Comparison of ENCODE assay signal across 14 cellular contexts in the genomic region with DNA sequence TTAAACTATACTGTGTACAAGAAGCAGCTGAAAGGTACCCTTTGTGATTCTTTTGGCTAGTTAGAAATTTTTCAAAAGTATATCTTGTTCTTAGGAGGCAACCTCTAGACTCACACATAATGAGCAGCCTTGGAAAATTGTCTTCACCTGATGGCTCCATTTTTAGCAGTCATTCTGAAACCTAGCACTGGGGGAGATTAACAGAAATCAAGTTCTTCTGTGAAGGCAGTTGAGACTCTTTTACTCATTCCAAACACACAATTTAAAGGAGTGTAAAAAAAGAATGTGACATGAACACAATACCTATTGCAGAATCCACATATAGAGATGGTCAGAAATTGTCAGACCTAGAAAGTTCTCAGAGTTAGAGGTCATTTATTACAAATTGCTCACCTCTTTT.
DNase-seq lines count a peak whose midpoint lies in the region; ATAC-seq, FAIRE-seq and TF ChIP-seq lines count a peak whose summit lies in the region.
"Had no signal": no experiment of that assay in that cellular context is flagged by ENCODE, and none has a peak within 500 bp of the region (broad histone marks: within the 10 kb centered on the region; RNA-seq: fewer than 3 reads in every experiment).

No MANE protein-coding gene starts in this region.

- no peaks in the 10 kb centered on the region for H3K27me3 ChIP-seq in CD4-positive, CD25-positive, alpha-beta regulatory T cell (ENCODE audit: control insufficient read depth, insufficient read depth, low read length)
- H3K27me3 ChIP-seq: MG63 had no signal

- POLR2A ChIA-PET in activated CD8-positive, alpha-beta T cell treated with anti-CD3 and anti-CD28 coated beads, Interleukin-2, amount 10 ng/mL, durations not matched to agents 7 days and 5 days (lab: Charles Lee): interaction anchor here (0.8 to 1.1 kb wide), 6 partner anchors 12 to 217 kb away, joined by 3 to 4 read pairs (median 3); no protein-coding TSS in a partner anchor

- peaks cover 0 to 38% (median 9%) of the 10 kb centered on the region in 4 donors for H3K4me1 Mint-ChIP-seq in CD4-positive, CD25-positive, alpha-beta regulatory T cell
- peaks cover 49% of the 10 kb centered on the region for H3K4me1 Mint-ChIP-seq in activated CD8-positive, alpha-beta T cell treated with anti-CD3 and anti-CD28 coated beads, Interleukin-2, amount 10 ng/mL, durations not matched to agents 7 days and 5 days (ENCODE audit: low read depth)
- no peaks in the 10 kb centered on the region for H3K4me1 Mint-ChIP-seq in glutamatergic neuron (ENCODE audit: low read depth, unreplicated experiment)

- no peaks in the 10 kb centered on the region for H3K36me3 ChIP-seq in CD4-positive, CD25-positive, alpha-beta regulatory T cell (ENCODE audit: control insufficient read depth, insufficient read depth, low read length)
- H3K36me3 ChIP-seq: MG63 had no signal

- H3K36me3 Mint-ChIP-seq in CD4-positive, CD25-positive, alpha-beta regulatory T cell: no peaks in the 10 kb centered on the region
- peaks cover 35% of the 10 kb centered on the region for H3K36me3 Mint-ChIP-seq in activated CD8-positive, alpha-beta T cell treated with anti-CD3 and anti-CD28 coated beads, Interleukin-2, amount 10 ng/mL, durations not matched to agents 7 days and 5 days (ENCODE audit: low read depth)
- H3K36me3 Mint-ChIP-seq in glutamatergic neuron (ENCODE audit: unreplicated experiment): no peaks in the 10 kb centered on the region

- H3K4me3 ChIP-seq in CD4-positive, CD25-positive, alpha-beta regulatory T cell (ENCODE audit: low read depth, low read length): peak overlapping the region; percentile 6
- H3K4me3 ChIP-seq: MG63 had no signal

- FAIRE-seq in GM18507 (lab: Jason Lieb, UNC): peak; percentile 24

- DNase-seq in CD4-positive, CD25-positive, alpha-beta regulatory T cell: peak in 1 of 3 donors; percentile 29
- DNase-seq in GM18507 (ENCODE audit: extremely low spot score, insufficient read length, low read depth): no peak
- no peak for DNase-seq in activated CD8-positive, alpha-beta T cell treated with anti-CD3 and anti-CD28 coated beads, Interleukin-2, amount 10 ng/mL, durations not matched to agents 7 days and 5 days
- no peak for DNase-seq in AML-193 (lab: John Stamatoyannopoulos, UW)
- DNase-seq in glutamatergic neuron: no peak
- DNase-seq in DMS153 (lab: John Stamatoyannopoulos, UW): no peak
- DNase-seq: activated effector memory CD4-positive, alpha-beta T cell treated with Interleukin-2 at 50 U/mL for 16 hours; hippocampal formation; MG63; midbrain; NCI-H748 treated with DMSO at 0.1 percent for 48 hours; occipital lobe had no signal

- H3K27ac ChIP-seq in CD4-positive, CD25-positive, alpha-beta regulatory T cell (ENCODE audit: insufficient read depth, low read length, poor library complexity, severe bottlenecking): no peak overlapping the region

- H3K9me3 ChIP-seq in CD4-positive, CD25-positive, alpha-beta regulatory T cell (ENCODE audit: control insufficient read depth in 2 of 2, low read length in 2 of 2): no peaks in the 10 kb centered on the region
- H3K9me3 ChIP-seq: MG63 had no signal

- no peak for ATAC-seq in CD4-positive, CD25-positive, alpha-beta regulatory T cell (ENCODE audit: low read depth in 2 of 2)
- ATAC-seq in HG02870 (IDR thresholded peaks at IDR 0.05; ENCODE audit: unreplicated experiment) (peak; percentile 57), GM21619 (IDR thresholded peaks at IDR 0.05; ENCODE audit: unreplicated experiment) (no peak)
- peak; percentile 55 for ATAC-seq in activated CD8-positive, alpha-beta T cell treated with anti-CD3 and anti-CD28 coated beads, Interleukin-2, amount 10 ng/mL, durations not matched to agents 7 days and 5 days

- no peaks in the 10 kb centered on the region for H3K27me3 Mint-ChIP-seq in CD4-positive, CD25-positive, alpha-beta regulatory T cell
- H3K27me3 Mint-ChIP-seq in activated CD8-positive, alpha-beta T cell treated with anti-CD3 and anti-CD28 coated beads, Interleukin-2, amount 10 ng/mL, durations not matched to agents 7 days and 5 days (ENCODE audit: low read depth): no peaks in the 10 kb centered on the region
- H3K27me3 Mint-ChIP-seq in glutamatergic neuron (ENCODE audit: unreplicated experiment): no peaks in the 10 kb centered on the region

- CTCF ChIA-PET in activated CD8-positive, alpha-beta T cell treated with anti-CD3 and anti-CD28 coated beads, Interleukin-2, amount 10 ng/mL, durations not matched to agents 7 days and 5 days (lab: Charles Lee): interaction anchor here (0.7 to 3.1 kb wide), 26 partner anchors 8 to 289 kb away, joined by 3 to 27 read pairs (median 4); partner anchors contain the start of gene ITGA4

- peak overlapping the region in 1 of 3 donors; percentile 79 for H3K27ac Mint-ChIP-seq in CD4-positive, CD25-positive, alpha-beta regulatory T cell
- peak overlapping the region; percentile 61 for H3K27ac Mint-ChIP-seq in activated CD8-positive, alpha-beta T cell treated with anti-CD3 and anti-CD28 coated beads, Interleukin-2, amount 10 ng/mL, durations not matched to agents 7 days and 5 days
- no peak overlapping the region for H3K27ac Mint-ChIP-seq in glutamatergic neuron (ENCODE audit: unreplicated experiment)

- TF ChIP-seq CTCF in glutamatergic neuron (IDR thresholded peaks at IDR 0.05; ENCODE audit: partially characterized antibody, unreplicated experiment): no peak

- no peak overlapping the region for H3K4me3 Mint-ChIP-seq in CD4-positive, CD25-positive, alpha-beta regulatory T cell
- H3K4me3 Mint-ChIP-seq in activated CD8-positive, alpha-beta T cell treated with anti-CD3 and anti-CD28 coated beads, Interleukin-2, amount 10 ng/mL, durations not matched to agents 7 days and 5 days: no peak overlapping the region
- H3K4me3 Mint-ChIP-seq in glutamatergic neuron (ENCODE audit: unreplicated experiment): no peak overlapping the region

- peaks cover 12% of the 10 kb centered on the region for H3K4me1 ChIP-seq in CD4-positive, CD25-positive, alpha-beta regulatory T cell (ENCODE audit: control insufficient read depth, insufficient read depth, low read length, poor library complexity, severe bottlenecking)

- peaks cover 0 to 5% (median 0%) of the 10 kb centered on the region in 7 donors for H3K9me3 Mint-ChIP-seq in CD4-positive, CD25-positive, alpha-beta regulatory T cell
- H3K9me3 Mint-ChIP-seq in activated CD8-positive, alpha-beta T cell treated with anti-CD3 and anti-CD28 coated beads, Interleukin-2, amount 10 ng/mL, durations not matched to agents 7 days and 5 days (ENCODE audit: insufficient read depth): peaks cover 16% of the 10 kb centered on the region
- no peaks in the 10 kb centered on the region for H3K9me3 Mint-ChIP-seq in glutamatergic neuron (ENCODE audit: unreplicated experiment)

Comparison
In these comparisons a context has a peak if more than half of its experiments do, and no peak if none do; other contexts are left out.
1. ATAC-seq: peak in HG02870 (single experiment) and activated CD8-positive, alpha-beta T cell treated with anti-CD3 and anti-CD28 coated beads, Interleukin-2, amount 10 ng/mL, durations not matched to agents 7 days and 5 days (single experiment); none in CD4-positive, CD25-positive, alpha-beta regulatory T cell (0 of 2) and GM21619 (single experiment).